21 cellular contexts compared by ENCODE assay signal in genomic region chr5:152817311-152817710, GRCh38.
"Had no signal": no experiment of that assay in that cellular context is flagged by ENCODE, and none has a peak within 500 bp of the region (broad histone marks: within the 10 kb centered on the region; RNA-seq: fewer than 3 reads in every experiment).

No MANE protein-coding gene starts in this region.

- DNase-seq: activated CD4-positive, alpha-beta memory T cell treated with anti-CD3 and anti-CD28 coated beads, Interleukin-2, amount 10 ng/mL, durations not matched to agents 7 days and 5 days; activated CD4-positive, alpha-beta T cell treated with anti-CD3 and anti-CD28 coated beads for 48 hours; activated effector memory CD4-positive, alpha-beta T cell treated with anti-CD3 and anti-CD28 coated beads, Interleukin-2, amount 50 U/mL, for 16 hours; activated naive CD4-positive, alpha-beta T cell treated with anti-CD3 and anti-CD28 coated beads, Interleukin-2, amount 10 ng/mL, durations not matched to agents 7 days and 5 days; activated T-cell treated with anti-CD3 and anti-CD28 coated beads for 4 hours; head of caudate nucleus; hypothalamus; left lung; naive thymus-derived CD4-positive, alpha-beta T cell; posterior cingulate gyrus; sigmoid colon; stimulated activated CD4-positive, alpha-beta T cell treated with anti-CD3 and anti-CD28 coated beads, Interleukin-15, amount 100 ng/mL, for 24 hours; stimulated activated CD8-positive, alpha-beta memory T cell treated with anti-CD3 and anti-CD28 coated beads, Interleukin-4, amount 100 ng/mL, for 48 hours; stimulated activated naive B cell treated with anti-CD40 and anti-IgM and Interleukin-4, amounts not matched to agents 10 μg/mL and 1 μg/mL and 100 μg/mL, for 72 hours; transverse colon; uterus had no signal

- H3K27ac ChIP-seq: cardiac muscle cell, epithelial cell of prostate, gastroesophageal sphincter, left lung, neural progenitor cell, sigmoid colon, transverse colon, uterus had no signal

- H3K9me3 ChIP-seq: left lung, sigmoid colon, transverse colon, uterus had no signal

- H3K4me1 ChIP-seq: gastroesophageal sphincter, left lung, neural progenitor cell, sigmoid colon, transverse colon, uterus had no signal

- ATAC-seq: gastroesophageal sphincter; left lung; naive thymus-derived CD4-positive, alpha-beta T cell; stimulated activated naive B cell treated with anti-CD40 and anti-IgM and Interleukin-4, amounts not matched to agents 10 μg/mL and 1 μg/mL and 100 μg/mL, for 72 hours had no signal

- H3K4me3 ChIP-seq: cardiac muscle cell, gastroesophageal sphincter, left lung, neural progenitor cell, sigmoid colon, smooth muscle cell, transverse colon, uterus had no signal

- H3K36me3 ChIP-seq: cardiac muscle cell, gastroesophageal sphincter, left lung, neural progenitor cell, sigmoid colon, transverse colon, uterus had no signal

- H3K9ac ChIP-seq: neural progenitor cell had no signal

- H3K27me3 ChIP-seq: cardiac muscle cell, gastroesophageal sphincter, left lung, neural progenitor cell, sigmoid colon, transverse colon, uterus had no signal

- H3K4me2 ChIP-seq: neural progenitor cell, smooth muscle cell had no signal
